In genomic region chr7:1286946-1287628, GRCh38 we compare ENCODE assay signal across 25 cellular contexts. TPM values are rescaled to one million over a fixed set of nuclear protein-coding genes. Genes with fewer than 3 reads are reported as not detected.
A peak's percentile ranks its signal among the peaks of the same experiment; 100 is the strongest.
DNase-seq lines count a peak whose midpoint lies in the region; ATAC-seq, FAIRE-seq and TF ChIP-seq lines count a peak whose summit lies in the region.
"Had no signal": no experiment of that assay in that cellular context is flagged by ENCODE, and none has a peak within 500 bp of the region (broad histone marks: within the 10 kb centered on the region; RNA-seq: fewer than 3 reads in every experiment).

No MANE protein-coding gene starts in this region.

- TF ChIP-seq CTCF in CD4-positive, alpha-beta T cell (IDR thresholded peaks at IDR 0.05): no peak
- no peak for TF ChIP-seq CTCF in astrocyte (IDR thresholded peaks at IDR 0.05; ENCODE audit: insufficient read depth, low read depth, low read length)
- TF ChIP-seq CTCF in right lobe of liver (IDR thresholded peaks at IDR 0.05): no peak

- H2BK5ac ChIP-seq in trophoblast cell (ENCODE audit: low read depth, low read length, poor library complexity): no peak overlapping the region

- no peak overlapping the region for H3K4ac ChIP-seq in trophoblast cell (ENCODE audit: low read depth, low read length)

- ATAC-seq in CD4-positive, alpha-beta T cell (ENCODE audit: poor library complexity): no peak
- ATAC-seq in right lobe of liver (no peak), HG02970 (IDR thresholded peaks at IDR 0.05; ENCODE audit: low FRiP score, unreplicated experiment) (no peak), esophagus mucosa (no peak)
- ATAC-seq: GM12878, GM23338 had no signal

- CTCF ChIA-PET in CD4-positive, alpha-beta T cell (lab: Charles Lee): no interaction called here

- H3K4me1 ChIP-seq in astrocyte (ENCODE audit: insufficient read depth, low read length) (no peaks in the 10 kb centered on the region), right lobe of liver (peaks cover 0 to 5% (median 0%) of the 10 kb centered on the region in 4 donors), trophoblast cell (ENCODE audit: control insufficient read depth in 1 of 2, insufficient read depth in 2 of 2, low read length in 2 of 2) (peaks cover 16% of the 10 kb centered on the region in 2 experiments)

- H2BK12ac ChIP-seq in trophoblast cell (ENCODE audit: low read length): no peak overlapping the region

- H3K9ac ChIP-seq in astrocyte (ENCODE audit: low read length): no peak overlapping the region
- H3K9ac ChIP-seq in trophoblast cell (ENCODE audit: low read length): no peak overlapping the region

- no peaks in the 10 kb centered on the region for H3K36me3 Mint-ChIP-seq in CD4-positive, alpha-beta T cell (ENCODE audit: low read depth)
- no peaks in the 10 kb centered on the region for H3K36me3 Mint-ChIP-seq in astrocyte (ENCODE audit: low read depth, unreplicated experiment)
- H3K36me3 Mint-ChIP-seq: CD8-positive, alpha-beta memory T cell had no signal

- H4K20me1 ChIP-seq in astrocyte (ENCODE audit: insufficient read depth, low read length): no peaks in the 10 kb centered on the region

- peaks cover 10% of the 10 kb centered on the region for H3K79me1 ChIP-seq in trophoblast cell (ENCODE audit: low read length)

- no peak overlapping the region for H3K27ac ChIP-seq in CD4-positive, alpha-beta T cell (ENCODE audit: low read depth, low read length)
- H3K27ac ChIP-seq in astrocyte (ENCODE audit: low read depth, low read length) (no peak overlapping the region), right lobe of liver (no peak overlapping the region), trophoblast cell (ENCODE audit: low read depth, low read length) (no peak overlapping the region)

- no peak overlapping the region for H3K23ac ChIP-seq in trophoblast cell (ENCODE audit: low read length)

- no peak overlapping the region for H2AK5ac ChIP-seq in trophoblast cell (ENCODE audit: low read length)

- H2AFZ ChIP-seq in astrocyte (ENCODE audit: low read depth, low read length) (no peak overlapping the region), trophoblast cell (ENCODE audit: insufficient read depth, low read length, poor library complexity) (no peak overlapping the region)
- H2AFZ ChIP-seq: GM23338 had no signal

- H3K27ac Mint-ChIP-seq in CD4-positive, alpha-beta T cell: no peak overlapping the region
- peak overlapping the region; percentile 71 for H3K27ac Mint-ChIP-seq in astrocyte (ENCODE audit: unreplicated experiment)
- H3K27ac Mint-ChIP-seq: CD8-positive, alpha-beta memory T cell; GM23338; H9 had no signal

- H3K4me1 Mint-ChIP-seq in CD4-positive, alpha-beta T cell (ENCODE audit: low read depth): no peaks in the 10 kb centered on the region
- no peaks in the 10 kb centered on the region for H3K4me1 Mint-ChIP-seq in astrocyte (ENCODE audit: low read depth, unreplicated experiment)
- H3K4me1 Mint-ChIP-seq: GM23338 had no signal

- H4K8ac ChIP-seq in trophoblast cell (ENCODE audit: low read depth, low read length): no peak overlapping the region

- intact Hi-C loops in CD4-positive, alpha-beta T cell (cut with DNase I, micrococcal nuclease): no loop called here
- intact Hi-C loops in right lobe of liver (cut with DNase I): no loop called here

- H3K4me3 Mint-ChIP-seq in CD4-positive, alpha-beta T cell: peak overlapping the region; percentile 48
- no peak overlapping the region for H3K4me3 Mint-ChIP-seq in astrocyte (ENCODE audit: unreplicated experiment)
- H3K4me3 Mint-ChIP-seq: GM23338 had no signal

- H3K36me3 ChIP-seq in astrocyte (ENCODE audit: insufficient read depth, low read length): no peaks in the 10 kb centered on the region
- no peaks in the 10 kb centered on the region for H3K36me3 ChIP-seq in right lobe of liver
- H3K36me3 ChIP-seq in trophoblast cell (ENCODE audit: control insufficient read depth in 1 of 2, insufficient read depth in 2 of 2, low read length in 2 of 2): no peaks in the 10 kb centered on the region
- H3K36me3 ChIP-seq: MG63 had no signal

- no peak overlapping the region for H3K18ac ChIP-seq in trophoblast cell (ENCODE audit: low read length)

- no peak overlapping the region for H3K4me2 ChIP-seq in astrocyte (ENCODE audit: low read length)
- no peak overlapping the region for H3K4me2 ChIP-seq in trophoblast cell (ENCODE audit: low read length)
- H3K4me2 ChIP-seq: GM23338 had no signal

- POLR2A ChIA-PET in CD4-positive, alpha-beta T cell (lab: Charles Lee): no interaction called here

- H2BK120ac ChIP-seq in trophoblast cell (ENCODE audit: insufficient read depth, low read length, poor library complexity): no peak overlapping the region

- H3K9me3 ChIP-seq in CD4-positive, alpha-beta T cell (ENCODE audit: control insufficient read depth, low read length): no peaks in the 10 kb centered on the region
- H3K9me3 ChIP-seq in astrocyte (ENCODE audit: insufficient read depth, low read depth, low read length) (no peaks in the 10 kb centered on the region), right lobe of liver (no peaks in the 10 kb centered on the region), trophoblast cell (ENCODE audit: insufficient read depth, low read depth, low read length) (peaks cover 8% of the 10 kb centered on the region)
- H3K9me3 ChIP-seq: MG63 had no signal

- peaks cover 24% of the 10 kb centered on the region for H3K27me3 Mint-ChIP-seq in CD4-positive, alpha-beta T cell
- peaks cover 30% of the 10 kb centered on the region for H3K27me3 Mint-ChIP-seq in astrocyte (ENCODE audit: low read depth, unreplicated experiment)

- no peak for TF ChIP-seq POLR2A in right lobe of liver (IDR thresholded peaks at IDR 0.05)

- no peak overlapping the region for H3K14ac ChIP-seq in trophoblast cell (ENCODE audit: low read length)

- H4K91ac ChIP-seq in trophoblast cell (ENCODE audit: low read depth, low read length): peak overlapping the region; percentile 22

- peaks cover 15% of the 10 kb centered on the region for H3K27me3 ChIP-seq in CD4-positive, alpha-beta T cell (ENCODE audit: control insufficient read depth, insufficient read depth, low read length)
- H3K27me3 ChIP-seq in astrocyte (ENCODE audit: insufficient read depth, low read length) (peaks cover 27% of the 10 kb centered on the region), right lobe of liver (no peaks in the 10 kb centered on the region), trophoblast cell (ENCODE audit: insufficient read depth, low read length) (no peaks in the 10 kb centered on the region)
- H3K27me3 ChIP-seq: MG63 had no signal

- no peaks in the 10 kb centered on the region for H3K9me3 Mint-ChIP-seq in CD4-positive, alpha-beta T cell
- H3K9me3 Mint-ChIP-seq in astrocyte (ENCODE audit: unreplicated experiment): no peaks in the 10 kb centered on the region
- H3K9me3 Mint-ChIP-seq: CD8-positive, alpha-beta memory T cell; GM23338; H9 had no signal

- H3K4me3 ChIP-seq in astrocyte (ENCODE audit: insufficient read depth, low read depth, low read length) (no peak overlapping the region), right lobe of liver (no peak overlapping the region), trophoblast cell (ENCODE audit: low read depth, low read length) (no peak overlapping the region)
- H3K4me3 ChIP-seq: GM12878, GM23338, MG63 had no signal

- H3K79me2 ChIP-seq in astrocyte (ENCODE audit: insufficient read depth, low read length) (no peaks in the 10 kb centered on the region), trophoblast cell (ENCODE audit: control insufficient read depth, insufficient read depth, low read length, poor library complexity) (peaks cover 1% of the 10 kb centered on the region)

- H4K12ac ChIP-seq in trophoblast cell (ENCODE audit: low read depth, low read length): no peak overlapping the region

- DNase-seq in CD4-positive, alpha-beta T cell: no peak
- DNase-seq in astrocyte (ENCODE audit: low read depth): no peak
- peak in 2 of 3 donors; percentile 9 to 35 for DNase-seq in right lobe of liver
- no peak for DNase-seq in trophoblast cell
- no peak for DNase-seq in kidney glomerular epithelial cell (lab: John Stamatoyannopoulos, UW)
- DNase-seq: DMS79, EL, GDM1, H9, IMR-90, KG1, MG63, NCI-H1105 treated with DMSO at 0.1 percent for 48 hours, NCI-H1694, NCI-H2081, NCI-H226, NCI-H510A, NCI-H69, RPMI8226, SHP77 treated with DMSO at 0.1 percent for 48 hours had no signal

- 82% methylated on average over 10 of the region's 24 CpGs for WGBS in right lobe of liver (ENCODE audit: insufficient coverage, low coverage, low lambda C conversion rate, missing lambda C conversion rate)
- WGBS in trophoblast cell (ENCODE audit: extremely low coverage, insufficient coverage, insufficient read length): no CpG with 5 or more reads among the region's 24 CpGs

- FAIRE-seq in astrocyte (lab: Jason Lieb, UNC): no peak
- FAIRE-seq: GM12878 had no signal

RNA-seq across cellular contexts. Expression of gene UNCX, which starts 54.4 kb away (rescaled TPM):
- not detected for total RNA-seq in CD4-positive, alpha-beta T cell
- total RNA-seq in astrocyte (not detected in 2 replicates), right lobe of liver (not detected), esophagus mucosa (not detected)
- not detected in 2 replicates for polyA plus RNA-seq in trophoblast cell (2013)
- total RNA-seq: CD8-positive, alpha-beta memory T cell; GM12878; GM23338; H9; IMR-90 had no signal
- polyA plus RNA-seq: CD8-positive, alpha-beta memory T cell; GM12878; GM23338; IMR-90 had no signal

Comparison
In these comparisons a context has a peak if more than half of its experiments do, and no peak if none do; other contexts are left out.
1. DNase-seq: peak in right lobe of liver (2 of 3); none in CD4-positive, alpha-beta T cell (0 of 10), astrocyte (single experiment), trophoblast cell (0 of 2) and kidney glomerular epithelial cell (single experiment).